ENCODE assay signal across 13 cellular contexts in genomic region chr16:86015606-86016005, GRCh38.
DNase-seq lines count a peak whose midpoint lies in the region; ATAC-seq lines count a peak whose summit lies in the region.
"Had no signal": no experiment of that assay in that cellular context is flagged by ENCODE, and none has a peak within 500 bp of the region (broad histone marks: within the 10 kb centered on the region; RNA-seq: fewer than 3 reads in every experiment).

No MANE protein-coding gene starts in this region.

- no peaks in the 10 kb centered on the region for H3K36me3 ChIP-seq in mesendoderm (ENCODE audit: control insufficient read depth, insufficient read depth, low read length)
- H3K36me3 ChIP-seq: SJSA1 had no signal

- H3K18ac ChIP-seq in mesendoderm (ENCODE audit: low read length): no peak overlapping the region

- no peak overlapping the region for H3K4me2 ChIP-seq in mesendoderm (ENCODE audit: low read length)
- H3K4me2 ChIP-seq: KMS-11 had no signal

- H2BK120ac ChIP-seq in mesendoderm (ENCODE audit: low read depth, low read length): no peak overlapping the region

- no peak overlapping the region for H4K5ac ChIP-seq in mesendoderm (ENCODE audit: low read length)

- no peaks in the 10 kb centered on the region for H3K79me2 ChIP-seq in mesendoderm (ENCODE audit: control insufficient read depth, insufficient read depth, low read length)

- H3K9me3 ChIP-seq in right cardiac atrium (ENCODE audit: control insufficient read depth, low read length): peaks cover 3% of the 10 kb centered on the region

- H3K4me3 ChIP-seq in right cardiac atrium (ENCODE audit: low read length) (no peak overlapping the region), mesendoderm (ENCODE audit: low read length) (no peak overlapping the region)
- H3K4me3 ChIP-seq: GM12878, SJSA1 had no signal

- H3K4me1 ChIP-seq in right cardiac atrium (ENCODE audit: control insufficient read depth, insufficient read depth, low read length): no peaks in the 10 kb centered on the region
- no peaks in the 10 kb centered on the region for H3K4me1 ChIP-seq in mesendoderm (ENCODE audit: control insufficient read depth, low read depth, low read length)
- H3K4me1 ChIP-seq: SJSA1 had no signal

- intact Hi-C loops in cardiac septum (cut with DNase I) (loop anchor here (1.0 kb wide), 1 partner anchor 194 kb away; no protein-coding TSS in a partner anchor), right cardiac atrium (cut with DNase I) (loop anchor here (1.0 to 5.0 kb wide), 3 partner anchors 193 to 195 kb away; no protein-coding TSS in a partner anchor)

- in situ Hi-C loops in KBM-7 (cut with MboI; ENCODE audit: low pct_unique_long_range_greater_than_20kb, low sequenced_read_pairs): no loop called here

- WGBS in right cardiac atrium: 68% methylated on average over 6 of the region's 6 CpGs
- WGBS in mesendoderm (ENCODE audit: extremely low coverage, insufficient coverage, low lambda C conversion rate): no CpG with 5 or more reads among the region's 6 CpGs

- H2BK15ac ChIP-seq in mesendoderm (replicated peaks; ENCODE audit: low read depth): no peak overlapping the region

- H3K4ac ChIP-seq in mesendoderm (ENCODE audit: low read depth, low read length): no peak overlapping the region

- H3K56ac ChIP-seq in mesendoderm (ENCODE audit: low read length): no peak overlapping the region

- H3K27me3 ChIP-seq in right cardiac atrium (ENCODE audit: control insufficient read depth, insufficient read depth) (no peaks in the 10 kb centered on the region), mesendoderm (ENCODE audit: insufficient read depth, low read length, poor library complexity) (no peaks in the 10 kb centered on the region)
- H3K27me3 ChIP-seq: SJSA1 had no signal

- no peak overlapping the region for H2BK5ac ChIP-seq in mesendoderm (ENCODE audit: low read length)

- DNase-seq in cardiac septum (ENCODE audit: low spot score): peak; percentile 46
- no peak for DNase-seq in right cardiac atrium
- peak; percentile 56 for DNase-seq in dermis blood vessel endothelial cell
- DNase-seq in mesendoderm: no peak
- no peak for DNase-seq in HCEC 1CT
- DNase-seq in KBM-7: no peak
- DNase-seq: COR-L47; NCI-H2029 treated with DMSO at 0.1 percent for 48 hours; NK-92 treated with Interleukin-12 subunit alpha and Interleukin-12 subunit beta, amount 100 ng/mL, for 24 hours had no signal

- H3K79me1 ChIP-seq in mesendoderm (ENCODE audit: low read length): no peaks in the 10 kb centered on the region

- no peak overlapping the region for H2AK5ac ChIP-seq in mesendoderm (ENCODE audit: low read length)

- H3K23ac ChIP-seq in mesendoderm (ENCODE audit: low read length): peak overlapping the region; percentile 66

- no peak overlapping the region for H3K27ac ChIP-seq in right cardiac atrium (ENCODE audit: low read length)
- H3K27ac ChIP-seq in mesendoderm (ENCODE audit: low read depth, low read length): no peak overlapping the region
- H3K27ac ChIP-seq: KMS-11, SJSA1 had no signal

- no peak overlapping the region for H4K8ac ChIP-seq in mesendoderm (ENCODE audit: low read depth, low read length)

- ATAC-seq in right cardiac atrium (no peak), HG03039 (IDR thresholded peaks at IDR 0.05; ENCODE audit: unreplicated experiment) (no peak)

- no peak overlapping the region for H3K9ac ChIP-seq in mesendoderm (ENCODE audit: low read length)
- H3K9ac ChIP-seq: KMS-11 had no signal

Comparison
In these comparisons a context has a peak if more than half of its experiments do, and no peak if none do; other contexts are left out.
1. DNase-seq: peak in cardiac septum (single experiment) and dermis blood vessel endothelial cell (single experiment); none in right cardiac atrium (0 of 3), mesendoderm (single experiment), HCEC 1CT (single experiment) and KBM-7 (single experiment).